19 cellular contexts compared by ENCODE assay signal in the genomic region with DNA sequence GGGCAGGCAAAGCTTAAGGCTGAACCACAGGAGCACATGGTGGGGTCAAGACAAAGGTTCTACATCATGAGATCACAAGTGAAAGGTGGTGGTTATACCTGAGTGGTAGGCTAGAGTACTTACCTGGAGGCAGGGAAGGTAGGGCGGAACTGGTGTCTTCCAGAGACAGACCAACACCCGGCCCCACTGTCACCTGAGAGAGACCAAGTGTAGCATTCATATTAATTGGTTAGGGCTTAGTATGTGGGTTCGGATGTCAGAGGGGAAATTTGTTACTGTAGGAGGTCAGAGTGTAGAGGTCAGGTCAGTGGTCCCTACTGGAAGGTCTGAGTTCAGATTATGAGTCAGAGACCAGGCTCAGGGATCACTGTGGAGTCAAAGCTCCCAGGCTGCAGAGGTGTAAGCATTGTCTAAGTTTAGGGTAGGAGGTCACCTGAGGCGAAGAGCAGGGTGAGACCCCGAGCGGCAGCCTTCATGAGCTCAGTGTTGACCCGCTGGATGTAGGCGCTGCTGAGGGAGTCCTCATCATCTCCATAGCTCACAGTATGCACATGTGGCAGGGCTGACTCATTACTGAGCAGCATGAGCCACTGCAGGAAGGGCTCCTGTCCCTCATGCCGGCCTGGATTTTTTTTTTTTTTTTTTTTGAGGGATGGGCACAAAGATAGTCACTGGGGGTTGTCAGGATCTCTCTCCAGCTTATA. TPM values are rescaled to one million over a fixed set of nuclear protein-coding genes. Genes with fewer than 3 reads are reported as not detected.
DNase-seq lines count a peak whose midpoint lies in the region; ATAC-seq and TF ChIP-seq lines count a peak whose summit lies in the region.
"Had no signal": no experiment of that assay in that cellular context is flagged by ENCODE, and none has a peak within 500 bp of the region (broad histone marks: within the 10 kb centered on the region; RNA-seq: fewer than 3 reads in every experiment).

No MANE protein-coding gene starts in this region.

- no peak overlapping the region for H2AFZ ChIP-seq in osteoblast (ENCODE audit: low read length)

- H4K20me1 ChIP-seq in osteoblast (ENCODE audit: insufficient read depth, low read length): peaks cover 3% of the 10 kb centered on the region

- WGBS in suprapubic skin: 93% methylated on average over 9 of the region's 9 CpGs

- peaks cover 31% of the 10 kb centered on the region for H3K79me2 ChIP-seq in osteoblast (ENCODE audit: insufficient read depth, low read length)

- H3K9me3 ChIP-seq in RWPE2 (ENCODE audit: severe bottlenecking) (no peaks in the 10 kb centered on the region), osteoblast (ENCODE audit: low read depth, low read length) (no peaks in the 10 kb centered on the region), suprapubic skin (no peaks in the 10 kb centered on the region), Peyer's patch (no peaks in the 10 kb centered on the region)
- H3K9me3 ChIP-seq: BLaER1, body of pancreas, ovary, transverse colon had no signal

- H3K4me2 ChIP-seq in osteoblast (ENCODE audit: insufficient read depth, low read length): no peak overlapping the region
- H3K4me2 ChIP-seq: BLaER1 had no signal

- no peak for TF ChIP-seq CTCF in RWPE2 (IDR thresholded peaks at IDR 0.05; ENCODE audit: poor library complexity, severe bottlenecking)
- TF ChIP-seq CTCF in endothelial cell (IDR thresholded peaks at IDR 0.05; ENCODE audit: unreplicated experiment): no peak
- no peak for TF ChIP-seq CTCF in osteoblast (IDR thresholded peaks at IDR 0.05; ENCODE audit: extremely low read depth, low read depth, low read length)
- no peak for TF ChIP-seq CTCF in suprapubic skin (IDR thresholded peaks at IDR 0.05)
- TF ChIP-seq CTCF in Peyer's patch (IDR thresholded peaks at IDR 0.05): no peak

- H3K4me3 Mint-ChIP-seq in endothelial cell (ENCODE audit: unreplicated experiment): peak overlapping the region; percentile 75
- H3K4me3 Mint-ChIP-seq: WTC11 had no signal

- H3K27me3 ChIP-seq in RWPE2 (ENCODE audit: insufficient read depth, poor library complexity, severe bottlenecking): no peaks in the 10 kb centered on the region
- H3K27me3 ChIP-seq in osteoblast (ENCODE audit: insufficient read depth, low read length): no peaks in the 10 kb centered on the region
- no peaks in the 10 kb centered on the region for H3K27me3 ChIP-seq in suprapubic skin
- H3K27me3 ChIP-seq in Peyer's patch: no peaks in the 10 kb centered on the region
- H3K27me3 ChIP-seq: BLaER1, body of pancreas, ovary, transverse colon had no signal

- no peak overlapping the region for H3K27ac ChIP-seq in RWPE2 (ENCODE audit: poor library complexity, severe bottlenecking)
- H3K27ac ChIP-seq in osteoblast (ENCODE audit: low read depth, low read length): peak overlapping the region; percentile 19
- no peak overlapping the region for H3K27ac ChIP-seq in suprapubic skin
- no peak overlapping the region for H3K27ac ChIP-seq in Peyer's patch
- H3K27ac ChIP-seq: BLaER1, body of pancreas, ovary, transverse colon had no signal

- no peak for TF ChIP-seq EP300 in suprapubic skin (IDR thresholded peaks at IDR 0.05)

- no peaks in the 10 kb centered on the region for H3K9me3 Mint-ChIP-seq in endothelial cell (ENCODE audit: unreplicated experiment)
- H3K9me3 Mint-ChIP-seq: WTC11 had no signal

- H3K36me3 ChIP-seq in RWPE2 (ENCODE audit: low read depth): peaks cover 5% of the 10 kb centered on the region
- H3K36me3 ChIP-seq in osteoblast (ENCODE audit: insufficient read depth, low read length): peaks cover 30% of the 10 kb centered on the region
- H3K36me3 ChIP-seq in suprapubic skin: peaks cover 14% of the 10 kb centered on the region
- H3K36me3 ChIP-seq in Peyer's patch: peaks cover 0 to 22% (median 0%) of the 10 kb centered on the region in 3 donors
- H3K36me3 ChIP-seq: ovary, transverse colon had no signal

- TF ChIP-seq POLR2A in suprapubic skin (IDR thresholded peaks at IDR 0.05) (no peak), Peyer's patch (IDR thresholded peaks at IDR 0.05) (no peak)

- ATAC-seq in RWPE2 (ENCODE audit: low read depth) (no peak), left lobe of liver (no peak)
- ATAC-seq: body of pancreas, WTC11 had no signal

- peak overlapping the region; percentile 19 for H3K27ac Mint-ChIP-seq in endothelial cell (ENCODE audit: unreplicated experiment)
- H3K27ac Mint-ChIP-seq: WTC11 had no signal

- H3K27me3 Mint-ChIP-seq in endothelial cell (ENCODE audit: unreplicated experiment): peaks cover 7% of the 10 kb centered on the region

- peaks cover 5% of the 10 kb centered on the region for H3K4me1 Mint-ChIP-seq in endothelial cell (ENCODE audit: unreplicated experiment)

- no peak overlapping the region for H3K4me3 ChIP-seq in RWPE2 (ENCODE audit: severe bottlenecking)
- no peak overlapping the region for H3K4me3 ChIP-seq in osteoblast (ENCODE audit: insufficient read depth, low read length)
- H3K4me3 ChIP-seq in suprapubic skin: no peak overlapping the region
- H3K4me3 ChIP-seq in Peyer's patch: no peak overlapping the region
- H3K4me3 ChIP-seq: BLaER1, body of pancreas, ovary, transverse colon had no signal

- H3K4me1 ChIP-seq in RWPE2 (ENCODE audit: insufficient read depth, poor library complexity, severe bottlenecking) (peaks cover 4% of the 10 kb centered on the region), osteoblast (ENCODE audit: insufficient read depth, low read length) (peaks cover 38% of the 10 kb centered on the region), suprapubic skin (peaks cover 47% of the 10 kb centered on the region), Peyer's patch (peaks cover 0 to 33% (median 7%) of the 10 kb centered on the region in 4 donors)

- DNase-seq in EL: peak; percentile 66
- DNase-seq in RWPE2 (ENCODE audit: low spot score): peak; percentile 18
- DNase-seq in endothelial cell (ENCODE audit: low spot score): no peak
- peak; percentile 87 for DNase-seq in osteoblast (ENCODE audit: insufficient read length, low spot score, missing footprints)
- no peak for DNase-seq in suprapubic skin (ENCODE audit: low spot score in 2 of 2)
- no peak for DNase-seq in Peyer's patch
- DNase-seq in left lobe of liver (ENCODE audit: low spot score): no peak
- DNase-seq: activated naive CD4-positive, alpha-beta T cell treated with Interleukin-2 at 50 U/mL for 16 hours; body of pancreas; NCI-H1092; NCI-H2171 treated with DMSO at 0.1 percent for 48 hours; RPMI8226; stimulated activated CD4-positive, alpha-beta T cell treated with anti-CD3 and anti-CD28 coated beads, Interleukin-4, amount 100 ng/mL, for 1 hour; stimulated activated CD8-positive, alpha-beta memory T cell treated with anti-CD3 and anti-CD28 coated beads, Interleukin-4, amount 100 ng/mL, for 48 hours; SW 1271; transverse colon had no signal

- peaks cover 17% of the 10 kb centered on the region for H3K36me3 Mint-ChIP-seq in endothelial cell (ENCODE audit: low read depth, unreplicated experiment)
- H3K36me3 Mint-ChIP-seq: WTC11 had no signal

RNA-seq across cellular contexts. Expression of gene TPP1, which starts 3.2 kb away (rescaled TPM):
- total RNA-seq in endothelial cell (ENCODE audit: unreplicated experiment) (52.9 TPM), osteoblast (120 and 127 TPM in 2 replicates), suprapubic skin (100 to 1,000 TPM in 2 of 4 donors, 10 to 100 TPM in 2; 56.1 to 126 (median 81.9) TPM), Peyer's patch (100 to 1,000 TPM in 3 of 4 donors, 10 to 100 TPM in 1; 79.2 to 232 (median 134) TPM), left lobe of liver (62.4 TPM)

RNA-seq across cellular contexts. Expression of gene TAF10, which starts 4.0 kb away (rescaled TPM):
- total RNA-seq in endothelial cell (ENCODE audit: unreplicated experiment) (62.2 TPM), osteoblast (23.5 and 28.0 TPM in 2 replicates), suprapubic skin (10 to 100 TPM; 24.1 to 54.5 (median 40.1) TPM), Peyer's patch (10 to 100 TPM; 55.9 to 90.8 (median 74.5) TPM), left lobe of liver (52.5 TPM)

RNA-seq across cellular contexts. Expression of gene ILK, which starts 12.5 kb away (rescaled TPM):
- 183 TPM for total RNA-seq in endothelial cell (ENCODE audit: unreplicated experiment)
- total RNA-seq in osteoblast: 151 and 176 TPM in 2 replicates
- 10 to 100 TPM; 59.8 to 83.8 (median 71.5) TPM for total RNA-seq in suprapubic skin
- total RNA-seq in Peyer's patch: 100 to 1,000 TPM in 2 of 4 donors, 10 to 100 TPM in 2; 81.1 to 121 (median 97.3) TPM
- total RNA-seq in left lobe of liver: 41.1 TPM

RNA-seq across cellular contexts. Expression of gene RRP8, which starts 12.6 kb away (rescaled TPM):
- 14.6 TPM for total RNA-seq in endothelial cell (ENCODE audit: unreplicated experiment)
- total RNA-seq in osteoblast: 7.2 and 10.6 TPM in 2 replicates
- total RNA-seq in suprapubic skin: 10 to 100 TPM; 15.9 to 33.6 (median 18.3) TPM
- 10 to 100 TPM; 11.4 to 28.9 (median 17.5) TPM for total RNA-seq in Peyer's patch
- total RNA-seq in left lobe of liver: 14.4 TPM

RNA-seq across cellular contexts. Expression of gene DCHS1, which starts 39.6 kb away (rescaled TPM):
- total RNA-seq in endothelial cell (ENCODE audit: unreplicated experiment): 156 TPM
- total RNA-seq in osteoblast: 0.59 and 1.1 TPM in 2 replicates
- 1 to 10 TPM; 3.9 to 9.0 (median 6.4) TPM for total RNA-seq in suprapubic skin
- 10 to 100 TPM in 2 of 4 donors, 1 to 10 TPM in 2; 2.8 to 12.4 (median 9.7) TPM for total RNA-seq in Peyer's patch
- 2.5 TPM for total RNA-seq in left lobe of liver

Comparison
In these comparisons a context has a peak if more than half of its experiments do, and no peak if none do; other contexts are left out.
1. DNase-seq: peak in EL (single experiment), RWPE2 (single experiment) and osteoblast (single experiment); none in endothelial cell (single experiment), suprapubic skin (0 of 2), Peyer's patch (0 of 3) and left lobe of liver (single experiment).